In genomic region chr10:100292275-100292674, GRCh38 we compare ENCODE assay signal across 1 cellular context.
TF ChIP-seq lines count a peak whose summit lies in the region.
"Not testable (repeated sequence)": the region's sequence is repeated elsewhere in the genome, so short reads cannot be mapped to it uniquely, and the experiment has no call there.

No MANE protein-coding gene starts in this region.

TF ChIP-seq in HepG2, 621 proteins besides CTCF, POLR2A, EP300 and RAD21 (continues in another document):
- TF ChIP-seq GABPB1 (CRISPR knock-in tag; IDR thresholded peaks at IDR 0.05) (peak; percentile 26; the same call in 1 of the 2 replicates), SAP130 (CRISPR knock-in tag; IDR thresholded peaks at IDR 0.05; ENCODE audit: low read depth) (peak; percentile 38), RARA (CRISPR knock-in tag; IDR thresholded peaks at IDR 0.05) (peak; percentile 58; the same call in 1 of the 2 replicates), PAXIP1 (CRISPR knock-in tag; conservative IDR thresholded peaks at IDR 0.05) (peak; percentile 45; the same call in 1 of the 2 replicates), NR2F1 (CRISPR knock-in tag; IDR thresholded peaks at IDR 0.05) (peak; percentile 33 to 58; a peak in 1 of 4 replicates), ZNF3 (CRISPR knock-in tag; IDR thresholded peaks at IDR 0.05) (0 out of 2 replicates have a peak, but pooled peaks have one; percentile 24), FOXA3 (CRISPR knock-in tag; IDR thresholded peaks at IDR 0.05) (0 out of 2 replicates have a peak, but pooled peaks have one; percentile 15), SOX13 (CRISPR knock-in tag; conservative IDR thresholded peaks at IDR 0.05 in 1 of 2, IDR thresholded peaks at IDR 0.05 in 1 of 2) (peak in 1 of 2 experiments; percentile 22; a peak in 1 of 4 replicates), ARID3A (IDR thresholded peaks at IDR 0.05; ENCODE audit: low read depth, low read length) (peak; percentile 63; the same call in 1 of the 2 replicates), GATAD2A (CRISPR knock-in tag; IDR thresholded peaks at IDR 0.05) (peak; percentile 76), THRA (CRISPR knock-in tag; IDR thresholded peaks at IDR 0.05; ENCODE audit: borderline replicate concordance) (peak; percentile 49; the same call in 1 of the 2 replicates), PPARG (CRISPR knock-in tag; conservative IDR thresholded peaks at IDR 0.05) (0 out of 2 replicates have a peak, but pooled peaks have one; percentile 15), ZNF205 (CRISPR knock-in tag; IDR thresholded peaks at IDR 0.05) (peak; percentile 52; the same call in 1 of the 2 replicates), ZNF770 (CRISPR knock-in tag; IDR thresholded peaks at IDR 0.05) (peak; percentile 92), ISL2 (CRISPR knock-in tag; IDR thresholded peaks at IDR 0.05) (peak; percentile 30; the same call in 1 of the 2 replicates), RXRA (CRISPR knock-in tag; IDR thresholded peaks at IDR 0.05) (peak; percentile 49; the same call in 1 of the 2 replicates), ZNF343 (CRISPR knock-in tag; IDR thresholded peaks at IDR 0.05) (peak; percentile 100), HMG20A (CRISPR knock-in tag; IDR thresholded peaks at IDR 0.05; ENCODE audit: borderline replicate concordance) (peak; percentile 58; the same call in 1 of the 2 replicates), GFI1 (CRISPR knock-in tag; IDR thresholded peaks at IDR 0.05; ENCODE audit: borderline replicate concordance) (peak; percentile 78), RXRB (CRISPR knock-in tag; IDR thresholded peaks at IDR 0.05; ENCODE audit: borderline replicate concordance) (peak; percentile 79), THAP11 (CRISPR knock-in tag; IDR thresholded peaks at IDR 0.05) (peak; percentile 18; the same call in 1 of the 2 replicates), FOXJ3 (CRISPR knock-in tag; IDR thresholded peaks at IDR 0.05; ENCODE audit: borderline replicate concordance) (peak; percentile 25; the same call in 1 of the 2 replicates), MED1 (CRISPR knock-in tag; IDR thresholded peaks at IDR 0.05) (peak; percentile 45; the same call in 1 of the 2 replicates), FOXO1 (CRISPR knock-in tag; IDR thresholded peaks at IDR 0.05) (peak; percentile 34; the same call in 1 of the 2 replicates), CEBPG (CRISPR knock-in tag; IDR thresholded peaks at IDR 0.05) (peak; percentile 95), FOSL2 (CRISPR knock-in tag; IDR thresholded peaks at IDR 0.05) (peak; percentile 56), ZNF362 (CRISPR knock-in tag; IDR thresholded peaks at IDR 0.05; ENCODE audit: borderline replicate concordance) (peak; percentile 98), NR2F2 (IDR thresholded peaks at IDR 0.05; ENCODE audit: borderline replicate concordance, low read depth) (0 out of 2 replicates have a peak, but pooled peaks have one; percentile 35), CEBPB (IDR thresholded peaks at IDR 0.05; ENCODE audit: borderline replicate concordance, low read depth, low read length) (peak; percentile 88), ZGPAT (CRISPR knock-in tag; IDR thresholded peaks at IDR 0.05) (peak; percentile 66; the same call in 1 of the 2 replicates), HOXA3 (CRISPR knock-in tag; IDR thresholded peaks at IDR 0.05) (peak; percentile 13; the same call in 1 of the 2 replicates), MAX (IDR thresholded peaks at IDR 0.05) (0 out of 2 replicates have a peak, but pooled peaks have one; percentile 17), RCOR2 (CRISPR knock-in tag; IDR thresholded peaks at IDR 0.05) (peak; percentile 28; the same call in 1 of the 2 replicates), HNF4A (CRISPR knock-in tag; IDR thresholded peaks at IDR 0.05) (peak; percentile 30; the same call in 1 of the 2 replicates), ARID5B (CRISPR knock-in tag; IDR thresholded peaks at IDR 0.05) (peak; percentile 77), TFAP4 (IDR thresholded peaks at IDR 0.05; ENCODE audit: borderline replicate concordance, low read depth) (peak; percentile 38; the same call in 1 of the 2 replicates), NCOA2 (CRISPR knock-in tag; IDR thresholded peaks at IDR 0.05) (peak; percentile 49), ZNF121 (CRISPR knock-in tag; IDR thresholded peaks at IDR 0.05) (peak; percentile 96), SOX6 (CRISPR knock-in tag; IDR thresholded peaks at IDR 0.05) (peak; percentile 62), NR2C2 (CRISPR knock-in tag; IDR thresholded peaks at IDR 0.05; ENCODE audit: borderline replicate concordance) (peak; percentile 49; the same call in 1 of the 2 replicates), TFE3 (CRISPR knock-in tag; IDR thresholded peaks at IDR 0.05) (peak; percentile 29; the same call in 1 of the 2 replicates), NR2F6 (IDR thresholded peaks at IDR 0.05) (peak; percentile 64), NR2F6 (CRISPR knock-in tag; IDR thresholded peaks at IDR 0.05) (peak; percentile 86)
- TF ChIP-seq SOX13, SOX6 (IDR thresholded peaks at IDR 0.05): not testable (repeated sequence)
